In the genomic region with DNA sequence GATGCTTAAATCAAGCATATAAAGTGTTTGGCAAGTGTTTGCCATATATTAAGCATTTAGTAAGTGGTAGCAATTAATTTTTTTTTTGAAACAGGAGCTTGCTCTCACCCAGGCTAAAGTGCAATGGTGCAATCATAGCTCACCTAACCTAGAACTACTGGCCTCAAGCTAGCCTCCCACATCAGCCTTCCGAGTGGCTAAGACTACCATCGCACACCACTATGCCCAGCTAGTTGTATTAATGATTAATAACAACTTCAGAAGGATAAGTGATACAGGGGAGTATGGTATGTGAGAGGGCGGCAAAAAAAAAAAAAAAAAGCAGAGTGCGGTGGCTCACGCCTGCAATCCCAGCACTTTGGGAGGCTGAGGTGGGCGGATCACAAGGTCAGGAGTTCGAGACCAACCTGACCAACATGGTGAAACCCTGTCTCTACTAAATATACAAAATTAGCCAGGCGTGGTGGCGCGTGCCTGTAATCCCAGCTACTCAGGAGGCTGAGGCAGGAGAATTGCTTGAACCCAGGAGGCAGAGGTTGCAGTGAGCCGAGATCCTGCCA, we compare ENCODE assay signal across 10 cellular contexts. TPM values are rescaled to one million over a fixed set of nuclear protein-coding genes. Genes with fewer than 3 reads are reported as not detected.
A peak's percentile ranks its signal among the peaks of the same experiment; 100 is the strongest.
DNase-seq lines count a peak whose midpoint lies in the region; ATAC-seq, FAIRE-seq and TF ChIP-seq lines count a peak whose summit lies in the region.
"Not testable (repeated sequence)": the region's sequence is repeated elsewhere in the genome, so short reads cannot be mapped to it uniquely, and the experiment has no call there.
"Had no signal": no experiment of that assay in that cellular context is flagged by ENCODE, and none has a peak within 500 bp of the region (broad histone marks: within the 10 kb centered on the region; RNA-seq: fewer than 3 reads in every experiment).

No MANE protein-coding gene starts in this region.

- not testable (repeated sequence) for H3K9ac ChIP-seq in IMR-90 (ENCODE audit: low read depth, low read length); neuronal stem cell (ENCODE audit: low read depth, low read length, poor library complexity)
- peak overlapping the region; percentile 4 to 40 for H3K9ac ChIP-seq in duodenal mucosa (ENCODE audit: low read depth in 1 of 2, low read length in 2 of 2)
- H3K9ac ChIP-seq in HepG2 (ENCODE audit: insufficient read depth, low read depth, low read length), result 0 out of 2 replicates have a peak overlapping the region, but pooled peaks have one; percentile 5

- H3K4me1 ChIP-seq in IMR-90 (ENCODE audit: control insufficient read depth, insufficient read depth, low read length), result peaks cover 27% of the 10 kb centered on the region
- peaks cover 41% of the 10 kb centered on the region for H3K4me1 ChIP-seq in RWPE2 (ENCODE audit: insufficient read depth, poor library complexity, severe bottlenecking)
- peaks cover 59 to 61% of the 10 kb centered on the region in 2 donors for H3K4me1 ChIP-seq in duodenal mucosa (ENCODE audit: control insufficient read depth in 1 of 2, insufficient read depth in 2 of 2, low read length in 2 of 2)
- H3K4me1 ChIP-seq in HepG2 (ENCODE audit: insufficient read depth, low read length), result peaks cover 59% of the 10 kb centered on the region
- peaks cover 22 to 25% of the 10 kb centered on the region in 2 donors for H3K4me1 ChIP-seq in neuronal stem cell (ENCODE audit: control insufficient read depth in 2 of 2, insufficient read depth in 1 of 2, low read depth in 1 of 2, low read length in 2 of 2)
- peaks cover 29 to 36% of the 10 kb centered on the region in 2 donors for H3K4me1 ChIP-seq in gastrocnemius medialis
- peaks cover 26 to 66% of the 10 kb centered on the region in 2 donors for H3K4me1 ChIP-seq in thoracic aorta (ENCODE audit: control insufficient read depth in 1 of 2, low read depth in 2 of 2)

- TF ChIP-seq RAD21 in IMR-90 (IDR thresholded peaks at IDR 0.05; ENCODE audit: low read length); HepG2 (CRISPR knock-in tag; IDR thresholded peaks at IDR 0.05): not testable (repeated sequence)

- not testable (repeated sequence) for H3K56ac ChIP-seq in IMR-90 (ENCODE audit: extremely low read depth, insufficient read depth, low read length)

- TF ChIP-seq EP300 in HepG2 (IDR thresholded peaks at IDR 0.05; ENCODE audit: low read depth in 2 of 2, low read length in 2 of 2); HepG2 (CRISPR knock-in tag; IDR thresholded peaks at IDR 0.05; ENCODE audit: borderline replicate concordance): not testable (repeated sequence)

- not testable (repeated sequence) for H3K27me3 ChIP-seq in IMR-90 (ENCODE audit: control insufficient read depth, insufficient read depth, low read length); RWPE2 (ENCODE audit: insufficient read depth, poor library complexity, severe bottlenecking); duodenal mucosa (ENCODE audit: control insufficient read depth in 1 of 2, insufficient read depth in 2 of 2, low read length in 2 of 2); HepG2 (ENCODE audit: control insufficient read depth in 1 of 2, insufficient read depth in 2 of 2, low read length in 2 of 2); neuronal stem cell (ENCODE audit: control insufficient read depth in 3 of 3, insufficient read depth in 3 of 3, low read depth in 1 of 3, low read length in 3 of 3); gastrocnemius medialis; thoracic aorta (replicated peaks; ENCODE audit: insufficient read depth)

- H2BK12ac ChIP-seq in neuronal stem cell (ENCODE audit: low read length), result not testable (repeated sequence)

- peaks cover 6 to 43% of the 10 kb centered on the region in 2 experiments; a peak in 2 of 4 replicates for H3K79me1 ChIP-seq in IMR-90 (ENCODE audit: low read depth in 1 of 2, low read length in 2 of 2)
- H3K79me1 ChIP-seq in neuronal stem cell (ENCODE audit: low read depth, low read length), result not testable (repeated sequence)

- ATAC-seq in IMR-90 (ENCODE audit: low read depth); RWPE2 (ENCODE audit: low read depth); HepG2; gastrocnemius medialis; thoracic aorta (ENCODE audit: insufficient number of reproducible peaks, low FRiP score, low read depth): not testable (repeated sequence)

- H2AK9ac ChIP-seq in IMR-90 (replicated peaks; ENCODE audit: low read depth, low read length, poor library complexity), result not testable (repeated sequence)

- CTCF ChIA-PET in IMR-90 (lab: Yijun Ruan, JAX), result interaction anchor here (0.7 kb wide), 1 partner anchor 65 kb away, joined by 4 read pairs; no protein-coding TSS in a partner anchor
- CTCF ChIA-PET in HepG2 (lab: Yijun Ruan, JAX; ENCODE audit: low intra/inter-chr PET ratio, low total read pairs), result not testable (repeated sequence)

- peaks cover 32% of the 10 kb centered on the region for H3K9me1 ChIP-seq in IMR-90 (ENCODE audit: insufficient read depth, low read length)

- not testable (repeated sequence) for H2BK20ac ChIP-seq in IMR-90 (ENCODE audit: low read depth, low read length)

- not testable (repeated sequence) for H4K8ac ChIP-seq in IMR-90 (ENCODE audit: low read depth in 2 of 2, low read length in 2 of 2); neuronal stem cell (ENCODE audit: low read depth, low read length)

- H2BK120ac ChIP-seq in IMR-90 (ENCODE audit: low read depth, low read length), result peak overlapping the region; percentile 90
- not testable (repeated sequence) for H2BK120ac ChIP-seq in neuronal stem cell (ENCODE audit: low read depth, low read length)

- not testable (repeated sequence) for FAIRE-seq in HepG2 (lab: Jason Lieb, UNC)

- not testable (repeated sequence) for H2BK5ac ChIP-seq in IMR-90 (ENCODE audit: low read depth, low read length, poor library complexity, severe bottlenecking); neuronal stem cell (ENCODE audit: low read length)

- peaks cover 20% of the 10 kb centered on the region for H4K20me1 ChIP-seq in IMR-90 (ENCODE audit: insufficient read depth, low read length)
- H4K20me1 ChIP-seq in HepG2 (ENCODE audit: insufficient read depth, low read length), result not testable (repeated sequence)

- H2BK15ac ChIP-seq in IMR-90 (ENCODE audit: low read depth, low read length), result not testable (repeated sequence)
- H2BK15ac ChIP-seq in neuronal stem cell (ENCODE audit: low read length), result peak overlapping the region; percentile 6

- H3K4me3 ChIP-seq in IMR-90 (ENCODE audit: insufficient read depth, low read depth, low read length); RWPE2 (ENCODE audit: severe bottlenecking); duodenal mucosa (ENCODE audit: low read depth in 1 of 2, low read length in 2 of 2); neuronal stem cell (ENCODE audit: low read length in 2 of 2); gastrocnemius medialis; thoracic aorta: not testable (repeated sequence)
- peak overlapping the region in 1 of 3 experiments; percentile 9; a peak in 1 of 6 replicates for H3K4me3 ChIP-seq in HepG2 (replicated peaks in 1 of 3; ENCODE audit: insufficient read depth in 1 of 3, low read depth in 2 of 3, low read length in 3 of 3)

- intact Hi-C loops in IMR-90 (cut with micrococcal nuclease), result not testable (repeated sequence)
- intact Hi-C loops in HepG2 (cut with micrococcal nuclease; ENCODE audit: unreplicated experiment), result loop anchor here (10.0 kb wide), 1 partner anchor 191 kb away; a partner anchor contains a TSS
- intact Hi-C loops in gastrocnemius medialis (cut with DNase I; ENCODE audit: low total_unique reads), result loop anchor here (5.0 kb wide), 2 partner anchors 67 to 108 kb away; a partner anchor contains a TSS

- not testable (repeated sequence) for H3K27ac ChIP-seq in IMR-90 (ENCODE audit: insufficient read depth, low read length); HepG2 (ENCODE audit: extremely low read length, insufficient read depth, low read length); neuronal stem cell (replicated peaks; ENCODE audit: low read length)
- H3K27ac ChIP-seq in RWPE2 (ENCODE audit: poor library complexity, severe bottlenecking), result peak overlapping the region; percentile 97
- H3K27ac ChIP-seq in duodenal mucosa (ENCODE audit: low read depth, low read length), result peak overlapping the region; percentile 1
- H3K27ac ChIP-seq in gastrocnemius medialis, result peak overlapping the region in 3 of 4 donors; percentile 92 to 99 (median 95)
- peak overlapping the region; percentile 98 to 99 for H3K27ac ChIP-seq in thoracic aorta

- peak overlapping the region; percentile 47; the same call in 1 of the 2 replicates for H2AK5ac ChIP-seq in IMR-90 (ENCODE audit: low read depth, low read length)
- not testable (repeated sequence) for H2AK5ac ChIP-seq in neuronal stem cell (ENCODE audit: low read depth, low read length)

- dilution Hi-C loops in IMR-90 (cut with HindIII; ENCODE audit: low sequenced_read_pairs, unreplicated experiment), result not testable (repeated sequence)

- not testable (repeated sequence) for BruUV-seq in IMR-90 (replicated peaks; lab: Mats Ljungman, UMichigan); HepG2 (replicated peaks; lab: Mats Ljungman, UMichigan)

- not testable (repeated sequence) for DNase-seq in IMR-90; RWPE2 (ENCODE audit: low spot score); neuronal stem cell (ENCODE audit: low spot score); gastrocnemius medialis; thoracic aorta (ENCODE audit: low spot score)
- peak; percentile 30 for DNase-seq in HepG2 (ENCODE audit: low spot score)

- no CpG with 5 or more reads among the region's 11 CpGs for WGBS in IMR-90 (ENCODE audit: extremely low coverage in 2 of 2, insufficient read length in 1 of 2), 2 experiments
- 65% methylated on average over 11 of the region's 11 CpGs for WGBS in HepG2 (ENCODE audit: low lambda C conversion rate)
- no CpG with 5 or more reads among the region's 11 CpGs for WGBS in neuronal stem cell (ENCODE audit: extremely low coverage in 2 of 2, insufficient read length in 2 of 2, insufficient replicate concordance in 1 of 2), 2 donors

- H3K9me3 ChIP-seq in IMR-90 (ENCODE audit: control insufficient read depth, insufficient read depth, low read length); RWPE2 (ENCODE audit: severe bottlenecking); duodenal mucosa (ENCODE audit: control insufficient read depth in 1 of 2, low read length in 2 of 2); HepG2 (ENCODE audit: low read length); neuronal stem cell (replicated peaks in 1 of 2; ENCODE audit: control insufficient read depth in 2 of 2, insufficient read depth in 1 of 2, low read depth in 1 of 2, low read length in 2 of 2); gastrocnemius medialis; thoracic aorta: not testable (repeated sequence)

- H3K14ac ChIP-seq in IMR-90 (replicated peaks; ENCODE audit: low read depth, low read length), result 0 out of 2 replicates have a peak overlapping the region, but pooled peaks have one; percentile 22
- H3K14ac ChIP-seq in neuronal stem cell (ENCODE audit: low read length), result not testable (repeated sequence)

- TF ChIP-seq CTCF in IMR-90 (conservative IDR thresholded peaks at IDR 0.05; ENCODE audit: low read depth, low read length); RWPE2 (IDR thresholded peaks at IDR 0.05; ENCODE audit: poor library complexity, severe bottlenecking); HepG2 (CRISPR knock-in tag; IDR thresholded peaks at IDR 0.05); gastrocnemius medialis (IDR thresholded peaks at IDR 0.05 in 4 of 5, conservative IDR thresholded peaks at IDR 0.05 in 1 of 5); thoracic aorta (IDR thresholded peaks at IDR 0.05): not testable (repeated sequence)

- not testable (repeated sequence) for H4K91ac ChIP-seq in IMR-90 (ENCODE audit: insufficient read depth, low read depth, low read length); neuronal stem cell (ENCODE audit: low read depth, low read length, poor library complexity)

- H3K79me2 ChIP-seq in HepG2 (ENCODE audit: insufficient read depth, low read length), result peaks cover 34% of the 10 kb centered on the region

- H3K36me3 ChIP-seq in IMR-90 (ENCODE audit: control insufficient read depth, insufficient read depth, low read length); duodenal mucosa (ENCODE audit: control insufficient read depth in 1 of 2, insufficient read depth in 2 of 2, low read length in 2 of 2); HepG2 (replicated peaks in 1 of 2; ENCODE audit: control insufficient read depth in 1 of 2, insufficient read depth in 2 of 2, low read length in 2 of 2); neuronal stem cell (replicated peaks in 1 of 2; ENCODE audit: control insufficient read depth in 2 of 2, insufficient read depth in 2 of 2, low read length in 2 of 2); gastrocnemius medialis; thoracic aorta: not testable (repeated sequence)
- H3K36me3 ChIP-seq in RWPE2 (ENCODE audit: low read depth), result peaks cover 40% of the 10 kb centered on the region

- H4K5ac ChIP-seq in IMR-90 (ENCODE audit: low read depth, low read length), result not testable (repeated sequence)

- H3K23ac ChIP-seq in IMR-90 (ENCODE audit: low read depth, low read length); neuronal stem cell (ENCODE audit: low read depth, low read length, poor library complexity): not testable (repeated sequence)

- H3K4ac ChIP-seq in IMR-90 (ENCODE audit: low read depth, low read length), result peak overlapping the region; percentile 66; the same call in 1 of the 2 replicates
- H3K4ac ChIP-seq in neuronal stem cell (ENCODE audit: low read length), result not testable (repeated sequence)

- H2AFZ ChIP-seq in IMR-90 (replicated peaks; ENCODE audit: low read length, poor library complexity); HepG2 (ENCODE audit: low read length); neuronal stem cell (ENCODE audit: low read length): not testable (repeated sequence)

- in situ Hi-C loops in IMR-90 (cut with MboI; ENCODE audit: low sequenced_read_pairs); HepG2 (cut with HindIII; ENCODE audit: extremely low pct_ligation_motif_present, low pct_unique_long_range_greater_than_20kb): not testable (repeated sequence)
- in situ Hi-C loops in gastrocnemius medialis (cut with MboI; ENCODE audit: low sequenced_read_pairs in 4 of 4), result loop anchor here in 1 of 4 donors (25.0 kb wide), 1 partner anchor 118 kb away; a partner anchor contains a TSS

- H3K4me2 ChIP-seq in IMR-90 (ENCODE audit: low read depth, low read length); neuronal stem cell (ENCODE audit: insufficient read depth, low read length, poor library complexity, severe bottlenecking): not testable (repeated sequence)
- H3K4me2 ChIP-seq in HepG2 (ENCODE audit: low read depth, low read length), result peak overlapping the region; percentile 66

- H3K18ac ChIP-seq in IMR-90 (ENCODE audit: low read depth, low read length), result not testable (repeated sequence)
- peak overlapping the region; percentile 42 for H3K18ac ChIP-seq in neuronal stem cell (ENCODE audit: low read length)

- POLR2A ChIA-PET in IMR-90 (lab: Charles Lee; ENCODE audit: unreplicated experiment), result interaction anchor here (0.6 kb wide), 1 partner anchor 8 kb away, joined by 4 read pairs; no protein-coding TSS in a partner anchor
- POLR2A ChIA-PET in HepG2 (lab: Yijun Ruan, JAX), result interaction anchor here (0.6 to 11.0 kb wide), 9 partner anchors 8 to 809 kb away, joined by 3 to 220 read pairs (median 3); a partner anchor contains a TSS

- not testable (repeated sequence) for TF ChIP-seq POLR2A in IMR-90 (IDR thresholded peaks at IDR 0.05; ENCODE audit: low read depth, low read length); HepG2 (IDR thresholded peaks at IDR 0.05; ENCODE audit: insufficient read depth in 1 of 2, low read depth in 2 of 2, low read length in 2 of 2); gastrocnemius medialis (IDR thresholded peaks at IDR 0.05)

RNA-seq across cellular contexts. Expression of a gene that starts 2.3 kb away (rescaled TPM):
- total RNA-seq in IMR-90 (2012; rRNA removed), result 79.6 and 86.7 TPM in 2 replicates
- 136 and 138 TPM in 2 replicates for polyA plus RNA-seq in IMR-90 (2012; rRNA removed)
- 105 and 167 TPM in 2 replicates for polyA plus RNA-seq in IMR-90 (2012; cell fraction: cytosol; rRNA removed)
- polyA plus RNA-seq in IMR-90 (2012; cell fraction: nucleus; rRNA removed; ENCODE audit: low replicate concordance), result 102 and 107 TPM in 2 replicates
- total RNA-seq in HepG2 (2016; rRNA removed; fragmentation: Illumina TruSeq; extraction: Trizol), result 21.9 and 41.5 TPM in 2 replicates
- 16.3 and 18.0 TPM in 2 replicates for total RNA-seq in HepG2 (2016; cell fraction: cytosol; rRNA removed; fragmentation: Illumina TruSeq; extraction: Trizol; ENCODE audit: low read depth)
- total RNA-seq in HepG2 (2016; cell fraction: insoluble cytoplasmic fraction; rRNA removed; fragmentation: Illumina TruSeq; extraction: Trizol), result 28.8 and 36.5 TPM in 2 replicates
- total RNA-seq in HepG2 (2016; cell fraction: membrane; rRNA removed; fragmentation: Illumina TruSeq; extraction: Trizol), result 19.8 and 22.3 TPM in 2 replicates
- 36.8 and 40.7 TPM in 2 replicates for total RNA-seq in HepG2 (2016; cell fraction: nucleus; rRNA removed; fragmentation: Illumina TruSeq; extraction: Trizol)
- 41.4 and 61.2 TPM in 2 replicates for polyA plus RNA-seq in HepG2 (2011; rRNA removed)
- 53.0 and 53.4 TPM in 2 replicates for polyA plus RNA-seq in HepG2 (2011; cell fraction: cytosol; rRNA removed)
- polyA plus RNA-seq in HepG2 (2011; cell fraction: nucleus; rRNA removed), result 67.2 and 67.4 TPM in 2 replicates
- polyA plus RNA-seq in HepG2 (2012), result 40.9 and 56.2 TPM in 2 replicates
- 5.2 and 6.8 TPM in 2 replicates for polyA plus RNA-seq in HepG2 (2016; cell fraction: cytosol; fragmentation: Illumina TruSeq; extraction: Trizol; ENCODE audit: low read depth)
- 31.8 and 38.4 TPM in 2 replicates for polyA plus RNA-seq in HepG2 (2016; cell fraction: insoluble cytoplasmic fraction; fragmentation: Illumina TruSeq; extraction: Trizol; ENCODE audit: low read depth)
- polyA plus RNA-seq in HepG2 (2016; cell fraction: membrane; fragmentation: Illumina TruSeq; extraction: Trizol; ENCODE audit: low read depth), result 14.3 and 15.5 TPM in 2 replicates
- polyA plus RNA-seq in HepG2 (2016; cell fraction: nucleus; fragmentation: Illumina TruSeq; extraction: Trizol; ENCODE audit: insufficient read depth, low read depth), result 75.7 and 99.5 TPM in 2 replicates
- polyA minus RNA-seq in HepG2 (2011; rRNA and poly(A)+ RNA removed; ENCODE audit: low replicate concordance), result 88.8 and 131 TPM in 2 replicates
- 52.9 and 68.3 TPM in 2 replicates for polyA minus RNA-seq in HepG2 (2011; cell fraction: cytosol; rRNA and poly(A)+ RNA removed)
- 54.3 and 80.4 TPM in 2 replicates for polyA minus RNA-seq in HepG2 (2011; cell fraction: nucleus; rRNA and poly(A)+ RNA removed)
- polyA plus RNA-seq in neuronal stem cell (2013, experiment 1 of 2), result 35.2 TPM
- 34.5 TPM for polyA plus RNA-seq in neuronal stem cell (2013, experiment 2 of 2)
- total RNA-seq in gastrocnemius medialis, result 100 to 1,000 TPM; 103 to 220 (median 193) TPM
- 100 to 1,000 TPM; 311 to 384 TPM for total RNA-seq in thoracic aorta

RNA-seq across cellular contexts. Expression of a gene that starts 31.2 kb away (rescaled TPM):
- not detected in 2 replicates for total RNA-seq in IMR-90 (2012; rRNA removed)
- 0.24 and 0.41 TPM in 2 replicates for polyA plus RNA-seq in IMR-90 (2012; rRNA removed)
- polyA plus RNA-seq in IMR-90 (2012; cell fraction: cytosol; rRNA removed), result 0.13 and 0.16 TPM in 2 replicates
- 0.32 and 1.2 TPM in 2 replicates for polyA plus RNA-seq in IMR-90 (2012; cell fraction: nucleus; rRNA removed; ENCODE audit: low replicate concordance)
- 0.63 and 1.5 TPM in 2 replicates for total RNA-seq in HepG2 (2016; rRNA removed; fragmentation: Illumina TruSeq; extraction: Trizol)
- 0.71 and 1.2 TPM in 2 replicates for total RNA-seq in HepG2 (2016; cell fraction: cytosol; rRNA removed; fragmentation: Illumina TruSeq; extraction: Trizol; ENCODE audit: low read depth)
- 0.71 and 1.6 TPM in 2 replicates for total RNA-seq in HepG2 (2016; cell fraction: insoluble cytoplasmic fraction; rRNA removed; fragmentation: Illumina TruSeq; extraction: Trizol)
- total RNA-seq in HepG2 (2016; cell fraction: membrane; rRNA removed; fragmentation: Illumina TruSeq; extraction: Trizol), result 0.72 and 0.87 TPM in 2 replicates
- 1.8 and 5.0 TPM in 2 replicates for total RNA-seq in HepG2 (2016; cell fraction: nucleus; rRNA removed; fragmentation: Illumina TruSeq; extraction: Trizol)
- 14.6 and 32.8 TPM in 2 replicates for polyA plus RNA-seq in HepG2 (2011; rRNA removed)
- polyA plus RNA-seq in HepG2 (2011; cell fraction: cytosol; rRNA removed), result 6.1 and 12.5 TPM in 2 replicates
- polyA plus RNA-seq in HepG2 (2011; cell fraction: nucleus; rRNA removed), result 24.9 and 39.4 TPM in 2 replicates
- 17.5 and 19.3 TPM in 2 replicates for polyA plus RNA-seq in HepG2 (2012)
- 0.22 and 0.41 TPM in 2 replicates for polyA plus RNA-seq in HepG2 (2016; cell fraction: cytosol; fragmentation: Illumina TruSeq; extraction: Trizol; ENCODE audit: low read depth)
- polyA plus RNA-seq in HepG2 (2016; cell fraction: insoluble cytoplasmic fraction; fragmentation: Illumina TruSeq; extraction: Trizol; ENCODE audit: low read depth), result 1.0 and 1.6 TPM in 2 replicates
- polyA plus RNA-seq in HepG2 (2016; cell fraction: membrane; fragmentation: Illumina TruSeq; extraction: Trizol; ENCODE audit: low read depth), result 0.66 and 1.1 TPM in 2 replicates
- polyA plus RNA-seq in HepG2 (2016; cell fraction: nucleus; fragmentation: Illumina TruSeq; extraction: Trizol; ENCODE audit: insufficient read depth, low read depth), result 4.0 and 5.1 TPM in 2 replicates
- polyA minus RNA-seq in HepG2 (2011; rRNA and poly(A)+ RNA removed; ENCODE audit: low replicate concordance), result 9.5 and 30.0 TPM in 2 replicates
- polyA minus RNA-seq in HepG2 (2011; cell fraction: cytosol; rRNA and poly(A)+ RNA removed), result 5.9 and 14.3 TPM in 2 replicates
- polyA minus RNA-seq in HepG2 (2011; cell fraction: nucleus; rRNA and poly(A)+ RNA removed), result 10.9 and 24.2 TPM in 2 replicates
- polyA plus RNA-seq in neuronal stem cell (2013, experiment 1 of 2), result 0.40 TPM
- 0.68 TPM for polyA plus RNA-seq in neuronal stem cell (2013, experiment 2 of 2)
- 1 to 10 TPM in 1 of 4 donors, under 1 TPM in 2, not detected in 1; 0.20 to 2.0 (median 0.38) TPM for total RNA-seq in gastrocnemius medialis
- total RNA-seq in thoracic aorta, result 10 to 100 TPM; 16.4 to 33.5 TPM
- total RNA-seq: RPMI7951 had no signal

RNA-seq across cellular contexts. Expression of a gene that starts 33.7 kb away (rescaled TPM):
- under 0.01 TPM in 2 replicates for total RNA-seq in IMR-90 (2012; rRNA removed)
- 0.10 TPM in 2 replicates for polyA plus RNA-seq in IMR-90 (2012; rRNA removed)
- polyA plus RNA-seq in IMR-90 (2012; cell fraction: cytosol; rRNA removed), result 0.05 and 0.07 TPM in 2 replicates
- 0.05 and 0.15 TPM in 2 replicates for polyA plus RNA-seq in IMR-90 (2012; cell fraction: nucleus; rRNA removed; ENCODE audit: low replicate concordance)
- 13.1 and 18.9 TPM in 2 replicates for total RNA-seq in HepG2 (2016; rRNA removed; fragmentation: Illumina TruSeq; extraction: Trizol)
- total RNA-seq in HepG2 (2016; cell fraction: cytosol; rRNA removed; fragmentation: Illumina TruSeq; extraction: Trizol; ENCODE audit: low read depth), result 11.1 and 14.7 TPM in 2 replicates
- total RNA-seq in HepG2 (2016; cell fraction: insoluble cytoplasmic fraction; rRNA removed; fragmentation: Illumina TruSeq; extraction: Trizol), result 15.0 and 16.9 TPM in 2 replicates
- total RNA-seq in HepG2 (2016; cell fraction: membrane; rRNA removed; fragmentation: Illumina TruSeq; extraction: Trizol), result 23.7 TPM in 2 replicates
- 15.6 and 19.7 TPM in 2 replicates for total RNA-seq in HepG2 (2016; cell fraction: nucleus; rRNA removed; fragmentation: Illumina TruSeq; extraction: Trizol)
- polyA plus RNA-seq in HepG2 (2011; rRNA removed), result 17.0 and 26.8 TPM in 2 replicates
- 12.8 and 29.8 TPM in 2 replicates for polyA plus RNA-seq in HepG2 (2011; cell fraction: cytosol; rRNA removed)
- 20.1 and 50.9 TPM in 2 replicates for polyA plus RNA-seq in HepG2 (2011; cell fraction: nucleus; rRNA removed)
- polyA plus RNA-seq in HepG2 (2012), result 16.4 and 22.2 TPM in 2 replicates
- 16.0 and 16.1 TPM in 2 replicates for polyA plus RNA-seq in HepG2 (2016; cell fraction: cytosol; fragmentation: Illumina TruSeq; extraction: Trizol; ENCODE audit: low read depth)
- 15.2 and 21.6 TPM in 2 replicates for polyA plus RNA-seq in HepG2 (2016; cell fraction: insoluble cytoplasmic fraction; fragmentation: Illumina TruSeq; extraction: Trizol; ENCODE audit: low read depth)
- polyA plus RNA-seq in HepG2 (2016; cell fraction: membrane; fragmentation: Illumina TruSeq; extraction: Trizol; ENCODE audit: low read depth), result 20.3 and 26.3 TPM in 2 replicates
- 28.0 and 30.9 TPM in 2 replicates for polyA plus RNA-seq in HepG2 (2016; cell fraction: nucleus; fragmentation: Illumina TruSeq; extraction: Trizol; ENCODE audit: insufficient read depth, low read depth)
- 0.70 and 23.3 TPM in 2 replicates for polyA minus RNA-seq in HepG2 (2011; rRNA and poly(A)+ RNA removed; ENCODE audit: low replicate concordance)
- polyA minus RNA-seq in HepG2 (2011; cell fraction: cytosol; rRNA and poly(A)+ RNA removed), result 8.8 and 12.8 TPM in 2 replicates
- 13.3 and 16.5 TPM in 2 replicates for polyA minus RNA-seq in HepG2 (2011; cell fraction: nucleus; rRNA and poly(A)+ RNA removed)
- polyA plus RNA-seq in neuronal stem cell (2013, experiment 1 of 2), result 1.2 TPM
- 1.3 TPM for polyA plus RNA-seq in neuronal stem cell (2013, experiment 2 of 2)
- under 1 TPM in 1 of 4 donors, not detected in 3; 0.29 TPM for total RNA-seq in gastrocnemius medialis
- under 1 TPM in 1 of 2 donors, not detected in 1; 0.78 TPM for total RNA-seq in thoracic aorta
- total RNA-seq: CD4-positive, CD25-positive, alpha-beta regulatory T cell; NCI-H460; RPMI7951 had no signal

RNA-seq across cellular contexts. Expression of a gene that starts 39.8 kb away (rescaled TPM):
- 19.7 and 24.7 TPM in 2 replicates for total RNA-seq in IMR-90 (2012; rRNA removed)
- polyA plus RNA-seq in IMR-90 (2012; rRNA removed), result 62.5 and 66.0 TPM in 2 replicates
- polyA plus RNA-seq in IMR-90 (2012; cell fraction: cytosol; rRNA removed), result 71.8 and 82.3 TPM in 2 replicates
- polyA plus RNA-seq in IMR-90 (2012; cell fraction: nucleus; rRNA removed; ENCODE audit: low replicate concordance), result 71.5 and 142 TPM in 2 replicates
- 12.1 and 34.8 TPM in 2 replicates for total RNA-seq in HepG2 (2016; rRNA removed; fragmentation: Illumina TruSeq; extraction: Trizol)
- 24.4 and 24.5 TPM in 2 replicates for total RNA-seq in HepG2 (2016; cell fraction: cytosol; rRNA removed; fragmentation: Illumina TruSeq; extraction: Trizol; ENCODE audit: low read depth)
- total RNA-seq in HepG2 (2016; cell fraction: insoluble cytoplasmic fraction; rRNA removed; fragmentation: Illumina TruSeq; extraction: Trizol), result 11.6 and 40.0 TPM in 2 replicates
- 34.7 and 35.3 TPM in 2 replicates for total RNA-seq in HepG2 (2016; cell fraction: membrane; rRNA removed; fragmentation: Illumina TruSeq; extraction: Trizol)
- 39.7 and 43.6 TPM in 2 replicates for total RNA-seq in HepG2 (2016; cell fraction: nucleus; rRNA removed; fragmentation: Illumina TruSeq; extraction: Trizol)
- 31.4 and 39.0 TPM in 2 replicates for polyA plus RNA-seq in HepG2 (2011; rRNA removed)
- 23.7 and 29.3 TPM in 2 replicates for polyA plus RNA-seq in HepG2 (2011; cell fraction: cytosol; rRNA removed)
- 82.9 and 92.1 TPM in 2 replicates for polyA plus RNA-seq in HepG2 (2011; cell fraction: nucleus; rRNA removed)
- polyA plus RNA-seq in HepG2 (2012), result 25.8 and 37.8 TPM in 2 replicates
- polyA plus RNA-seq in HepG2 (2016; cell fraction: cytosol; fragmentation: Illumina TruSeq; extraction: Trizol; ENCODE audit: low read depth), result 19.3 and 21.0 TPM in 2 replicates
- 16.0 and 16.4 TPM in 2 replicates for polyA plus RNA-seq in HepG2 (2016; cell fraction: insoluble cytoplasmic fraction; fragmentation: Illumina TruSeq; extraction: Trizol; ENCODE audit: low read depth)
- 27.4 and 28.3 TPM in 2 replicates for polyA plus RNA-seq in HepG2 (2016; cell fraction: membrane; fragmentation: Illumina TruSeq; extraction: Trizol; ENCODE audit: low read depth)
- 117 and 123 TPM in 2 replicates for polyA plus RNA-seq in HepG2 (2016; cell fraction: nucleus; fragmentation: Illumina TruSeq; extraction: Trizol; ENCODE audit: insufficient read depth, low read depth)
- polyA minus RNA-seq in HepG2 (2011; rRNA and poly(A)+ RNA removed; ENCODE audit: low replicate concordance), result 16.2 and 29.7 TPM in 2 replicates
- polyA minus RNA-seq in HepG2 (2011; cell fraction: cytosol; rRNA and poly(A)+ RNA removed), result 11.5 and 14.0 TPM in 2 replicates
- polyA minus RNA-seq in HepG2 (2011; cell fraction: nucleus; rRNA and poly(A)+ RNA removed), result 22.4 and 34.2 TPM in 2 replicates
- 2.3 TPM for polyA plus RNA-seq in neuronal stem cell (2013, experiment 1 of 2)
- 2.3 TPM for polyA plus RNA-seq in neuronal stem cell (2013, experiment 2 of 2)
- total RNA-seq in gastrocnemius medialis, result 10 to 100 TPM; 40.2 to 98.6 (median 43.7) TPM
- total RNA-seq in thoracic aorta, result 100 to 1,000 TPM; 176 to 217 TPM
- total RNA-seq: CD4-positive, CD25-positive, alpha-beta regulatory T cell had no signal

Comparison
In these comparisons a context has a peak if more than half of its experiments do, and no peak if none do; other contexts are left out.
1. RNA of a gene that starts 33.7 kb away (total RNA-seq): 11.1 to 23.7 TPM in HepG2; 0.78 TPM in thoracic aorta, 0.29 TPM in gastrocnemius medialis and under 0.01 TPM in IMR-90; every median in the first group is over 4 times any median in the second.